ENCODE assay signal across 8 cellular contexts in genomic region chr4:147683717-147684700, GRCh38. TPM values are rescaled to one million over a fixed set of nuclear protein-coding genes. Genes with fewer than 3 reads are reported as not detected.
DNase-seq lines count a peak whose midpoint lies in the region; ATAC-seq and TF ChIP-seq lines count a peak whose summit lies in the region.

PRMT9 (minus strand) TSS chr4:147684163; CDS start chr4:147683987, 176 bp downstream.

- no peaks in the 10 kb centered on the region for H4K20me1 ChIP-seq in PC-3 (ENCODE audit: low read length)

- BruUV-seq in PC-3 (replicated peaks; lab: Mats Ljungman, UMichigan), result TSS peak; percentile 97

- peak; percentile 93 for DNase-seq in DMS53 (lab: John Stamatoyannopoulos, UW)
- DNase-seq in HuH-7.5 (ENCODE audit: low spot score), result peak; percentile 78
- peak; percentile 87 for DNase-seq in PC-3
- DNase-seq in activated T-cell treated with anti-CD3 and anti-CD28 coated beads, Interleukin-2, amount 50 U/mL, for 48 hours, result peak; percentile 89 to 93
- DNase-seq in esophagus muscularis mucosa (ENCODE audit: extremely low spot score), result peak; percentile 96
- DNase-seq in stimulated activated CD8-positive, alpha-beta memory T cell treated with anti-CD3 and anti-CD28 coated beads, Interleukin-7, amount 100 ng/mL, for 24 hours (ENCODE audit: low read depth), result peak; percentile 73

- H3K9me3 ChIP-seq in PC-3 (ENCODE audit: low read length) (no peaks in the 10 kb centered on the region), esophagus muscularis mucosa (no peaks in the 10 kb centered on the region), muscle layer of duodenum (ENCODE audit: control insufficient read depth in 1 of 2, low read length in 2 of 2) (no peaks in the 10 kb centered on the region)

- H3K4me1 ChIP-seq in PC-3 (ENCODE audit: insufficient read depth, low read length) (peaks cover 10% of the 10 kb centered on the region; the same call in 1 of the 2 replicates), esophagus muscularis mucosa (peaks cover 3 to 25% (median 19%) of the 10 kb centered on the region in 4 donors), muscle layer of duodenum (ENCODE audit: control insufficient read depth in 1 of 2, insufficient read depth in 2 of 2, low read length in 2 of 2) (peaks cover 0 to 2% of the 10 kb centered on the region in 2 donors)

- WGBS in esophagus muscularis mucosa, result 1% methylated on average over 35 of the region's 69 CpGs

- H3K4me2 ChIP-seq in PC-3 (ENCODE audit: low read length), result peak within 1 kb of the TSS; percentile 97

- TF ChIP-seq EP300 in esophagus muscularis mucosa (IDR thresholded peaks at IDR 0.05), result peak; percentile 97

- H3K9me2 ChIP-seq in PC-3 (replicated peaks; ENCODE audit: low read length), result no peaks in the 10 kb centered on the region

- H3K4me3 ChIP-seq in PC-3 (ENCODE audit: low read length), result peak within 1 kb of the TSS; percentile 93
- peak within 1 kb of the TSS; percentile 76 to 82 (median 80) for H3K4me3 ChIP-seq in esophagus muscularis mucosa
- H3K4me3 ChIP-seq in muscle layer of duodenum (ENCODE audit: low read depth in 1 of 2, low read length in 2 of 2), result peak within 1 kb of the TSS; percentile 86 to 99

- intact Hi-C loops in PC-3 (cut with micrococcal nuclease), result loop anchor here (5.0 kb wide), 1 partner anchor 67 kb away; the partner anchor contains the start of gene TMEM184C
- intact Hi-C loops in esophagus muscularis mucosa (cut with DNase I), result no loop called here

- H3F3A ChIP-seq in PC-3 (ENCODE audit: low read length, unreplicated experiment), result no peaks in the 10 kb centered on the region

- peaks cover 21% of the 10 kb centered on the region for H3K79me2 ChIP-seq in PC-3 (ENCODE audit: low read length)

- H3K36me3 ChIP-seq in PC-3 (ENCODE audit: low read depth, low read length) (no peaks in the 10 kb centered on the region), esophagus muscularis mucosa (peaks cover 0 to 9% (median 4%) of the 10 kb centered on the region in 4 donors), muscle layer of duodenum (ENCODE audit: control insufficient read depth in 1 of 2, insufficient read depth in 2 of 2, low read length in 2 of 2) (peaks cover 0 to 9% of the 10 kb centered on the region in 2 donors)

- TF ChIP-seq POLR2A in esophagus muscularis mucosa (IDR thresholded peaks at IDR 0.05; ENCODE audit: low read depth), result peak; percentile 73

- H3K27me3 ChIP-seq in PC-3 (ENCODE audit: low read length) (no peaks in the 10 kb centered on the region), esophagus muscularis mucosa (no peaks in the 10 kb centered on the region), muscle layer of duodenum (ENCODE audit: low read depth, low read length) (no peaks in the 10 kb centered on the region)

- H2AFZ ChIP-seq in PC-3 (ENCODE audit: low read length), result peak within 1 kb of the TSS; percentile 94

- POLR2A ChIA-PET in PC-3 (lab: Charles Lee; ENCODE audit: unreplicated experiment), result interaction anchor here (0.6 kb wide), 3 partner anchors 87 to 526 kb away, joined by 3 to 4 read pairs (median 4); no protein-coding TSS in a partner anchor

- TF ChIP-seq CTCF in PC-3 (conservative IDR thresholded peaks at IDR 0.05; ENCODE audit: low read depth, low read length), result no peak
- no peak for TF ChIP-seq CTCF in esophagus muscularis mucosa (IDR thresholded peaks at IDR 0.05)

- H3K27ac ChIP-seq in PC-3 (ENCODE audit: low read length) (peak within 1 kb of the TSS; percentile 65), esophagus muscularis mucosa (replicated peaks in 1 of 4) (peak within 1 kb of the TSS; percentile 87 to 91 (median 88)), muscle layer of duodenum (ENCODE audit: low read length) (peak within 1 kb of the TSS; percentile 94)

- H3K9ac ChIP-seq in PC-3 (ENCODE audit: low read length), result peak within 1 kb of the TSS; percentile 94

- ATAC-seq in GM21528 (IDR thresholded peaks at IDR 0.05; ENCODE audit: low FRiP score, unreplicated experiment), result peak; percentile 100
- peak; percentile 97 for ATAC-seq in PC-3

- CTCF ChIA-PET in PC-3 (lab: Charles Lee), result interaction anchor here (1.0 kb wide), 1 partner anchor 183 kb away, joined by 7 read pairs; no protein-coding TSS in a partner anchor

RNA-seq across cellular contexts. Expression of gene PRMT9, which starts in this region (rescaled TPM):
- total RNA-seq in PC-3 (2014; rRNA removed), result 4.6 and 6.5 TPM in 2 replicates
- total RNA-seq in esophagus muscularis mucosa, result 1 to 10 TPM; 4.1 to 7.5 (median 6.4) TPM

Comparison
In these comparisons a context has a peak if more than half of its experiments do, and no peak if none do; other contexts are left out.
1. Peak in every context shown above with its lines: DNase-seq, ATAC-seq, H3K4me3 ChIP-seq and H3K27ac ChIP-seq.